Comparison of ENCODE assay signal across 8 cellular contexts in genomic region chr2:70789304-70790078, GRCh38. TPM values are rescaled to one million over a fixed set of nuclear protein-coding genes. Genes with fewer than 3 reads are reported as not detected.
DNase-seq lines count a peak whose midpoint lies in the region; ATAC-seq and TF ChIP-seq lines count a peak whose summit lies in the region.

No MANE protein-coding gene starts in this region.

- peak overlapping the region; percentile 76 for H3K4me2 ChIP-seq in SK-N-SH

- H3K27ac ChIP-seq in SK-N-SH (ENCODE audit: low read depth in 2 of 2, low read length in 1 of 2) (no peak overlapping the region), left ventricle myocardium inferior (replicated peaks) (no peak overlapping the region), vagina (no peak overlapping the region)

- H3K4me1 ChIP-seq in SK-N-SH (ENCODE audit: control insufficient read depth in 1 of 2, insufficient read depth in 2 of 2, low read depth in 1 of 2, low read length in 1 of 2): peaks cover 0 to 9% of the 10 kb centered on the region in 2 experiments; a peak in 1 of 4 replicates
- peaks cover 14% of the 10 kb centered on the region for H3K4me1 ChIP-seq in left ventricle myocardium inferior
- H3K4me1 ChIP-seq in vagina: peaks cover 15% of the 10 kb centered on the region

- H3K36me3 ChIP-seq in SK-N-SH (replicated peaks in 1 of 2; ENCODE audit: control insufficient read depth in 1 of 2, insufficient read depth in 2 of 2, low read length in 1 of 2): no peaks in the 10 kb centered on the region
- no peaks in the 10 kb centered on the region for H3K36me3 ChIP-seq in left ventricle myocardium inferior
- H3K36me3 ChIP-seq in vagina: no peaks in the 10 kb centered on the region

- POLR2A ChIA-PET in SK-N-SH (lab: Yijun Ruan, JAX): no interaction called here
- POLR2A ChIA-PET in activated naive CD8-positive, alpha-beta T cell treated with anti-CD3 and anti-CD28 coated beads, Interleukin-2, amount 10 ng/mL, durations not matched to agents 7 days and 5 days (lab: Charles Lee): interaction anchor here (1.8 kb wide), 1 partner anchor 159 kb away, joined by 7 read pairs; no protein-coding TSS in a partner anchor

- H3K4me3 ChIP-seq in LNCaP clone FGC (ENCODE audit: low read depth, low read length): no peak overlapping the region
- peak overlapping the region; percentile 26 to 55 for H3K4me3 ChIP-seq in SK-N-SH (ENCODE audit: low read depth in 2 of 2, low read length in 1 of 2)
- peak overlapping the region; percentile 59 for H3K4me3 ChIP-seq in left ventricle myocardium inferior
- peak overlapping the region; percentile 7 to 15 for H3K4me3 ChIP-seq in vagina

- TF ChIP-seq RAD21 in SK-N-SH (IDR thresholded peaks at IDR 0.05; ENCODE audit: low read length): peak; percentile 83

- H3K27me3 ChIP-seq in SK-N-SH (ENCODE audit: insufficient read depth): peaks cover 44% of the 10 kb centered on the region
- peaks cover 95% of the 10 kb centered on the region for H3K27me3 ChIP-seq in left ventricle myocardium inferior (ENCODE audit: low read depth)
- peaks cover 5% of the 10 kb centered on the region for H3K27me3 ChIP-seq in vagina

- no peaks in the 10 kb centered on the region for H3K9me3 ChIP-seq in SK-N-SH
- H3K9me3 ChIP-seq in left ventricle myocardium inferior (replicated peaks): no peaks in the 10 kb centered on the region
- H3K9me3 ChIP-seq in vagina: no peaks in the 10 kb centered on the region

- H3K4me1 Mint-ChIP-seq in activated naive CD8-positive, alpha-beta T cell treated with anti-CD3 and anti-CD28 coated beads, Interleukin-2, amount 10 ng/mL, durations not matched to agents 7 days and 5 days: peaks cover 9% of the 10 kb centered on the region

- no peaks in the 10 kb centered on the region for H3K9me2 ChIP-seq in SK-N-SH

- no peaks in the 10 kb centered on the region for H3K79me2 ChIP-seq in SK-N-SH (ENCODE audit: insufficient read depth)

- peak; percentile 71 for ATAC-seq in activated naive CD8-positive, alpha-beta T cell treated with anti-CD3 and anti-CD28 coated beads, Interleukin-2, amount 10 ng/mL, durations not matched to agents 7 days and 5 days (ENCODE audit: low read depth)
- no peak for ATAC-seq in HG03565 (IDR thresholded peaks at IDR 0.05; ENCODE audit: unreplicated experiment)

- 11% methylated on average over 32 of the region's 32 CpGs for WGBS in SK-N-SH (ENCODE audit: low lambda C conversion rate)

- H3K9ac ChIP-seq in SK-N-SH: no peak overlapping the region

- H3K9me3 Mint-ChIP-seq in activated naive CD8-positive, alpha-beta T cell treated with anti-CD3 and anti-CD28 coated beads, Interleukin-2, amount 10 ng/mL, durations not matched to agents 7 days and 5 days: no peaks in the 10 kb centered on the region

- no peaks in the 10 kb centered on the region for H3F3A ChIP-seq in SK-N-SH (replicated peaks; ENCODE audit: insufficient read depth)

- peak overlapping the region; percentile 72 for H3K4me3 Mint-ChIP-seq in activated naive CD8-positive, alpha-beta T cell treated with anti-CD3 and anti-CD28 coated beads, Interleukin-2, amount 10 ng/mL, durations not matched to agents 7 days and 5 days

- DNase-seq in DMS153 (lab: John Stamatoyannopoulos, UW) (peak; percentile 20), LNCaP clone FGC (ENCODE audit: low read depth) (peak; percentile 2), SK-N-SH (peak; percentile 81), left ventricle myocardium inferior (peak; percentile 39), pulmonary artery endothelial cell (ENCODE audit: low read depth, low spot score) (peak; percentile 13), vagina (ENCODE audit: extremely low spot score in 2 of 2) (no peak)
- peak; percentile 73 for DNase-seq in activated naive CD8-positive, alpha-beta T cell treated with anti-CD3 and anti-CD28 coated beads, Interleukin-2, amount 10 ng/mL, durations not matched to agents 7 days and 5 days

- peak overlapping the region; percentile 51; the same call in 1 of the 2 replicates for H2AFZ ChIP-seq in SK-N-SH (ENCODE audit: low read depth)

- CTCF ChIA-PET in SK-N-SH (lab: Yijun Ruan, JAX): interaction anchor here (0.6 to 5.6 kb wide), 48 partner anchors 9 to 486 kb away, joined by 3 to 56 read pairs (median 4); partner anchors contain the start of genes ADD2 and FAM136A

- peak; percentile 59 for TF ChIP-seq CTCF in LNCaP clone FGC (IDR thresholded peaks at IDR 0.05; ENCODE audit: control insufficient read depth, extremely low read depth, insufficient read depth)
- TF ChIP-seq CTCF in SK-N-SH (IDR thresholded peaks at IDR 0.05): peak; percentile 69
- peak; percentile 69 for TF ChIP-seq CTCF in left ventricle myocardium inferior (IDR thresholded peaks at IDR 0.05; ENCODE audit: borderline replicate concordance)
- peak; percentile 8 to 24 (median 18) for TF ChIP-seq CTCF in vagina (IDR thresholded peaks at IDR 0.05)

- H3K27me3 Mint-ChIP-seq in activated naive CD8-positive, alpha-beta T cell treated with anti-CD3 and anti-CD28 coated beads, Interleukin-2, amount 10 ng/mL, durations not matched to agents 7 days and 5 days: peaks cover 64% of the 10 kb centered on the region

- H3K27ac Mint-ChIP-seq in activated naive CD8-positive, alpha-beta T cell treated with anti-CD3 and anti-CD28 coated beads, Interleukin-2, amount 10 ng/mL, durations not matched to agents 7 days and 5 days: no peak overlapping the region

- TF ChIP-seq EP300 in SK-N-SH (IDR thresholded peaks at IDR 0.05; ENCODE audit: borderline replicate concordance in 1 of 2, low read depth in 1 of 2, low read length in 1 of 2): no peak

- intact Hi-C loops in left ventricle myocardium inferior (cut with micrococcal nuclease): no loop called here
- intact Hi-C loops in vagina (cut with DNase I): no loop called here

- no peak for TF ChIP-seq POLR2A in vagina (IDR thresholded peaks at IDR 0.05)

- no peaks in the 10 kb centered on the region for H3K36me3 Mint-ChIP-seq in activated naive CD8-positive, alpha-beta T cell treated with anti-CD3 and anti-CD28 coated beads, Interleukin-2, amount 10 ng/mL, durations not matched to agents 7 days and 5 days

- no peaks in the 10 kb centered on the region for H4K20me1 ChIP-seq in SK-N-SH (ENCODE audit: insufficient read depth)

TF ChIP-seq in SK-N-SH, 30 proteins besides CTCF, POLR2A, EP300 and RAD21:
- TF ChIP-seq, protein P1, sequence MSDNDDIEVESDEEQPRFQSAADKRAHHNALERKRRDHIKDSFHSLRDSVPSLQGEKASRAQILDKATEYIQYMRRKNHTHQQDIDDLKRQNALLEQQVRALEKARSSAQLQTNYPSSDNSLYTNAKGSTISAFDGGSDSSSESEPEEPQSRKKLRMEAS (IDR thresholded peaks at IDR 0.05; ENCODE audit: low read depth): no peak
- peak; percentile 55 for TF ChIP-seq SMC3 (IDR thresholded peaks at IDR 0.05; ENCODE audit: low read depth, low read length)

RNA-seq across cellular contexts. Expression of gene FIGLA, which starts 1.0 kb away (rescaled TPM):
- not detected in 2 replicates for polyA plus RNA-seq in SK-N-SH (2012; rRNA removed)
- polyA plus RNA-seq in SK-N-SH (2012; cell fraction: cytosol; rRNA removed): not detected in 2 replicates
- polyA plus RNA-seq in SK-N-SH (2012; cell fraction: nucleus; rRNA removed): not detected in 2 replicates
- not detected for total RNA-seq in activated naive CD8-positive, alpha-beta T cell treated with anti-CD3 and anti-CD28 coated beads, Interleukin-2, amount 10 ng/mL, durations not matched to agents 7 days and 5 days
- not detected for total RNA-seq in left ventricle myocardium inferior
- total RNA-seq in pulmonary artery endothelial cell: not detected in 2 replicates
- total RNA-seq in vagina: not detected

RNA-seq across cellular contexts. Expression of gene ADD2, which starts 21.5 kb away (rescaled TPM):
- 0.30 and 0.50 TPM in 2 replicates for polyA plus RNA-seq in SK-N-SH (2012; rRNA removed)
- 0.31 and 0.79 TPM in 2 replicates for polyA plus RNA-seq in SK-N-SH (2012; cell fraction: cytosol; rRNA removed)
- 0.43 and 0.66 TPM in 2 replicates for polyA plus RNA-seq in SK-N-SH (2012; cell fraction: nucleus; rRNA removed)
- 10 to 100 TPM; 20.9 to 25.7 TPM for total RNA-seq in activated naive CD8-positive, alpha-beta T cell treated with anti-CD3 and anti-CD28 coated beads, Interleukin-2, amount 10 ng/mL, durations not matched to agents 7 days and 5 days
- total RNA-seq in left ventricle myocardium inferior (2.7 TPM), pulmonary artery endothelial cell (2.6 and 4.6 TPM in 2 replicates), vagina (3.4 TPM)

RNA-seq across cellular contexts. Expression of gene CLEC4F, which starts 30.9 kb away (rescaled TPM):
- polyA plus RNA-seq in SK-N-SH (2012; rRNA removed): 0.12 and 0.21 TPM in 2 replicates
- polyA plus RNA-seq in SK-N-SH (2012; cell fraction: cytosol; rRNA removed): 0.04 and 0.08 TPM in 2 replicates
- 1.4 and 1.9 TPM in 2 replicates for polyA plus RNA-seq in SK-N-SH (2012; cell fraction: nucleus; rRNA removed)
- total RNA-seq in activated naive CD8-positive, alpha-beta T cell treated with anti-CD3 and anti-CD28 coated beads, Interleukin-2, amount 10 ng/mL, durations not matched to agents 7 days and 5 days: not detected
- not detected for total RNA-seq in left ventricle myocardium inferior
- not detected in 2 replicates for total RNA-seq in pulmonary artery endothelial cell
- total RNA-seq in vagina: 0.49 TPM

RNA-seq across cellular contexts. Expression of gene CD207, which starts 46.1 kb away (rescaled TPM):
- 0.33 and 0.62 TPM in 2 replicates for polyA plus RNA-seq in SK-N-SH (2012; rRNA removed)
- 0.35 and 0.36 TPM in 2 replicates for polyA plus RNA-seq in SK-N-SH (2012; cell fraction: cytosol; rRNA removed)
- polyA plus RNA-seq in SK-N-SH (2012; cell fraction: nucleus; rRNA removed): 0.43 and 0.75 TPM in 2 replicates
- total RNA-seq in activated naive CD8-positive, alpha-beta T cell treated with anti-CD3 and anti-CD28 coated beads, Interleukin-2, amount 10 ng/mL, durations not matched to agents 7 days and 5 days: not detected
- total RNA-seq in left ventricle myocardium inferior (not detected), pulmonary artery endothelial cell (not detected in 2 replicates), vagina (2.5 TPM)

Comparison
In these comparisons a context has a peak if more than half of its experiments do, and no peak if none do; other contexts are left out.
1. DNase-seq: peak in DMS153 (single experiment), LNCaP clone FGC (single experiment), SK-N-SH (single experiment), activated naive CD8-positive, alpha-beta T cell treated with anti-CD3 and anti-CD28 coated beads, Interleukin-2, amount 10 ng/mL, durations not matched to agents 7 days and 5 days (single experiment), left ventricle myocardium inferior (single experiment) and pulmonary artery endothelial cell (single experiment); none in vagina (0 of 2).
2. CTCF ChIP-seq: peak in every context shown above with its lines; median percentile 69 in SK-N-SH; 69 in left ventricle myocardium inferior; 59 in LNCaP clone FGC; 18 in vagina.